1 cellular context compared by ENCODE assay signal in the genomic region with DNA sequence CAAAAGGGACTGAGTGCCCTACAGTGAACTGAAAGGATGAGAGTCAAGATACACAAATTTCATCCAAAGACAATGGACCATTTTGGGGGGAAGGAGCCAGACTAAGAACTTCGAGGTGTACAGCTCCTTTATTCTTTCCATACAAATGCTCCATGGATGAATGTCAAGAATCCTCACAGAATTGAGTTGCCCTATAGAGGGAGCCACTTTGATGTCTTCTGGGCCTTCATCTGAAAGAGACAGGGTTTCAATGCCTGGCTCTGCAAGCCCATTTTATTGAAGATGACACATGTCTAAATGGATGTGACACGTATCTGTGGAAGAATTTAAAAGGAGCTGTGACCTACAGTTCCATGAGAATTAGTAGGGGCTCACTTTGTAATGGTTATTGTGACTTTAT.
TF ChIP-seq lines count a peak whose summit lies in the region.

No MANE protein-coding gene starts in this region.

TF ChIP-seq in SK-N-SH treated with all-trans-retinoic acid at 6 μM for 48 hours, 23 proteins besides CTCF, POLR2A, EP300 and RAD21 (continued from another document):
- TF ChIP-seq, protein P1, sequence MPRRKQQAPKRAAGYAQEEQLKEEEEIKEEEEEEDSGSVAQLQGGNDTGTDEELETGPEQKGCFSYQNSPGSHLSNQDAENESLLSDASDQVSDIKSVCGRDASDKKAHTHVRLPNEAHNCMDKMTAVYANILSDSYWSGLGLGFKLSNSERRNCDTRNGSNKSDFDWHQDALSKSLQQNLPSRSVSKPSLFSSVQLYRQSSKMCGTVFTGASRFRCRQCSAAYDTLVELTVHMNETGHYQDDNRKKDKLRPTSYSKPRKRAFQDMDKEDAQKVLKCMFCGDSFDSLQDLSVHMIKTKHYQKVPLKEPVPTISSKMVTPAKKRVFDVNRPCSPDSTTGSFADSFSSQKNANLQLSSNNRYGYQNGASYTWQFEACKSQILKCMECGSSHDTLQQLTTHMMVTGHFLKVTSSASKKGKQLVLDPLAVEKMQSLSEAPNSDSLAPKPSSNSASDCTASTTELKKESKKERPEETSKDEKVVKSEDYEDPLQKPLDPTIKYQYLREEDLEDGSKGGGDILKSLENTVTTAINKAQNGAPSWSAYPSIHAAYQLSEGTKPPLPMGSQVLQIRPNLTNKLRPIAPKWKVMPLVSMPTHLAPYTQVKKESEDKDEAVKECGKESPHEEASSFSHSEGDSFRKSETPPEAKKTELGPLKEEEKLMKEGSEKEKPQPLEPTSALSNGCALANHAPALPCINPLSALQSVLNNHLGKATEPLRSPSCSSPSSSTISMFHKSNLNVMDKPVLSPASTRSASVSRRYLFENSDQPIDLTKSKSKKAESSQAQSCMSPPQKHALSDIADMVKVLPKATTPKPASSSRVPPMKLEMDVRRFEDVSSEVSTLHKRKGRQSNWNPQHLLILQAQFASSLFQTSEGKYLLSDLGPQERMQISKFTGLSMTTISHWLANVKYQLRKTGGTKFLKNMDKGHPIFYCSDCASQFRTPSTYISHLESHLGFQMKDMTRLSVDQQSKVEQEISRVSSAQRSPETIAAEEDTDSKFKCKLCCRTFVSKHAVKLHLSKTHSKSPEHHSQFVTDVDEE (CRISPR knock-in tag; IDR thresholded peaks at IDR 0.05) = no peak
- no peak for TF ChIP-seq TCF4 (CRISPR knock-in tag; IDR thresholded peaks at IDR 0.05; ENCODE audit: borderline replicate concordance)
